8 cellular contexts compared by ENCODE assay signal in genomic region chr1:212455406-212456165, GRCh38. TPM values are rescaled to one million over a fixed set of nuclear protein-coding genes. Genes with fewer than 3 reads are reported as not detected.
DNase-seq lines count a peak whose midpoint lies in the region; ATAC-seq, FAIRE-seq and TF ChIP-seq lines count a peak whose summit lies in the region.

No MANE protein-coding gene starts in this region.

- TF ChIP-seq CTCF in BJ (IDR thresholded peaks at IDR 0.05; ENCODE audit: insufficient read depth, low read depth, low read length) = peak; percentile 97
- peak; percentile 95 to 97 (median 96) for TF ChIP-seq CTCF in pancreas (IDR thresholded peaks at IDR 0.05)
- peak; percentile 89 to 99 (median 94) for TF ChIP-seq CTCF in thyroid gland (IDR thresholded peaks at IDR 0.05)

- TF ChIP-seq POLR2A in thyroid gland (IDR thresholded peaks at IDR 0.05) = no peak

- H3K9me3 ChIP-seq in pancreas (no peaks in the 10 kb centered on the region), thyroid gland (no peaks in the 10 kb centered on the region)

- no peak for FAIRE-seq in pancreas (lab: Jason Lieb, UNC)

- H3K27me3 ChIP-seq in BJ (ENCODE audit: control insufficient read depth, insufficient read depth, low read length) = no peaks in the 10 kb centered on the region; the same call in 1 of the 2 replicates
- no peaks in the 10 kb centered on the region for H3K27me3 ChIP-seq in pancreas
- no peaks in the 10 kb centered on the region for H3K27me3 ChIP-seq in thyroid gland

- 43 to 44% methylated on average over 6 of the region's 6 CpGs for WGBS in pancreas, 2 donors
- 45 to 47% methylated on average over 6 of the region's 6 CpGs for WGBS in thyroid gland, 2 donors

- CTCF ChIA-PET in BJ (lab: Yijun Ruan, JAX) = interaction anchor here (0.6 to 7.8 kb wide), 62 partner anchors 9 to 798 kb away, joined by 3 to 176 read pairs (median 4); partner anchors contain the start of genes DTL, INTS7, NENF and PACC1

- H3K27ac ChIP-seq in pancreas (no peak overlapping the region), thyroid gland (no peak overlapping the region)

- intact Hi-C loops in pancreas (cut with DNase I) = loop anchor here in 2 of 3 donors (10.0 kb wide), 2 partner anchors 141 to 381 kb away; no protein-coding TSS in a partner anchor
- intact Hi-C loops in thyroid gland (cut with DNase I) = loop anchor here (10.0 kb wide), 2 partner anchors 81 to 781 kb away; partner anchors contain the start of gene NEK2

- DNase-seq in BJ (ENCODE audit: low read depth) (peak; percentile 15), M059J (ENCODE audit: low read depth) (peak; percentile 68), SK-MEL-5 (ENCODE audit: low read depth, low spot score) (peak; percentile 83), glomerular endothelial cell (ENCODE audit: extremely low read depth, low read depth, low spot score) (peak; percentile 57), pancreas (peak; percentile 61 to 96 (median 88)), thyroid gland (peak; percentile 86 to 90)
- peak; percentile 58 to 88 (median 79) for DNase-seq in activated naive CD4-positive, alpha-beta T cell (lab: John Stamatoyannopoulos, UW)

- H3K36me3 ChIP-seq in BJ (ENCODE audit: control insufficient read depth, insufficient read depth, low read length) (no peaks in the 10 kb centered on the region), pancreas (no peaks in the 10 kb centered on the region), thyroid gland (no peaks in the 10 kb centered on the region)

- POLR2A ChIA-PET in BJ (lab: Charles Lee) = no interaction called here

- peak; percentile 54 for ATAC-seq in GM19397 (IDR thresholded peaks at IDR 0.05; ENCODE audit: unreplicated experiment)
- peak; percentile 76 to 95 (median 92) for ATAC-seq in pancreas

- no peak overlapping the region for H3K4me3 ChIP-seq in BJ (ENCODE audit: low read depth, low read length)
- H3K4me3 ChIP-seq in pancreas = no peak overlapping the region
- no peak overlapping the region for H3K4me3 ChIP-seq in thyroid gland (replicated peaks in 1 of 3)

- H3K4me1 ChIP-seq in pancreas = no peaks in the 10 kb centered on the region
- H3K4me1 ChIP-seq in thyroid gland = peaks cover 0 to 6% of the 10 kb centered on the region in 2 donors

- in situ Hi-C loops in SK-MEL-5 (cut with HindIII; ENCODE audit: low pct_unique_long_range_greater_than_20kb, low sequenced_read_pairs) = no loop called here

RNA-seq across cellular contexts. Expression of gene NENF, which starts 22.9 kb away (rescaled TPM):
- polyA plus RNA-seq in BJ (2011; rRNA removed) (77.4 and 85.6 TPM in 2 replicates), pancreas (10 to 100 TPM; 93.0 to 97.0 TPM)
- polyA minus RNA-seq in BJ (2011; rRNA and poly(A)+ RNA removed) = 12.2 and 22.4 TPM in 2 replicates
- 80.0 and 109 TPM in 2 replicates for total RNA-seq in M059J (2014; rRNA removed; shearing (Covaris generic))
- 102 and 114 TPM in 2 replicates for total RNA-seq in SK-MEL-5 (2014; rRNA removed; shearing (Covaris generic))
- polyA plus RNA-seq in SK-MEL-5 (2015; cell fraction: cytosol; rRNA removed) = 85.4 and 143 TPM in 2 replicates
- 7.4 and 21.7 TPM in 2 replicates for polyA plus RNA-seq in SK-MEL-5 (2015; cell fraction: nucleus; rRNA removed)
- total RNA-seq in glomerular endothelial cell (46.0 and 75.4 TPM in 2 replicates), pancreas (10 to 100 TPM; 23.8 to 35.7 (median 33.4) TPM), thyroid gland (100 to 1,000 TPM in 3 of 4 donors, 10 to 100 TPM in 1; 42.4 to 181 (median 122) TPM)

RNA-seq across cellular contexts. Expression of gene PACC1, which starts 40.9 kb away (rescaled TPM):
- polyA plus RNA-seq in BJ (2011; rRNA removed) = 8.3 and 12.7 TPM in 2 replicates
- polyA minus RNA-seq in BJ (2011; rRNA and poly(A)+ RNA removed) = 4.4 and 8.7 TPM in 2 replicates
- total RNA-seq in M059J (2014; rRNA removed; shearing (Covaris generic)) = 12.6 and 14.6 TPM in 2 replicates
- 23.8 and 27.4 TPM in 2 replicates for total RNA-seq in SK-MEL-5 (2014; rRNA removed; shearing (Covaris generic))
- polyA plus RNA-seq in SK-MEL-5 (2015; cell fraction: cytosol; rRNA removed) = 22.0 and 26.6 TPM in 2 replicates
- 10.4 and 17.7 TPM in 2 replicates for polyA plus RNA-seq in SK-MEL-5 (2015; cell fraction: nucleus; rRNA removed)
- 14.7 and 36.3 TPM in 2 replicates for total RNA-seq in glomerular endothelial cell
- 1 to 10 TPM; 2.4 to 3.4 (median 3.2) TPM for total RNA-seq in pancreas
- 1 to 10 TPM; 1.7 to 1.9 TPM for polyA plus RNA-seq in pancreas
- 1 to 10 TPM; 2.9 to 5.5 (median 4.9) TPM for total RNA-seq in thyroid gland

Comparison
In these comparisons a context has a peak if more than half of its experiments do, and no peak if none do; other contexts are left out.
1. DNase-seq: peak in every context shown above with its lines; median percentile 88 in thyroid gland; 88 in pancreas; 83 in SK-MEL-5; 79 in activated naive CD4-positive, alpha-beta T cell; 68 in M059J; 57 in glomerular endothelial cell; 15 in BJ.